In the genomic region with DNA sequence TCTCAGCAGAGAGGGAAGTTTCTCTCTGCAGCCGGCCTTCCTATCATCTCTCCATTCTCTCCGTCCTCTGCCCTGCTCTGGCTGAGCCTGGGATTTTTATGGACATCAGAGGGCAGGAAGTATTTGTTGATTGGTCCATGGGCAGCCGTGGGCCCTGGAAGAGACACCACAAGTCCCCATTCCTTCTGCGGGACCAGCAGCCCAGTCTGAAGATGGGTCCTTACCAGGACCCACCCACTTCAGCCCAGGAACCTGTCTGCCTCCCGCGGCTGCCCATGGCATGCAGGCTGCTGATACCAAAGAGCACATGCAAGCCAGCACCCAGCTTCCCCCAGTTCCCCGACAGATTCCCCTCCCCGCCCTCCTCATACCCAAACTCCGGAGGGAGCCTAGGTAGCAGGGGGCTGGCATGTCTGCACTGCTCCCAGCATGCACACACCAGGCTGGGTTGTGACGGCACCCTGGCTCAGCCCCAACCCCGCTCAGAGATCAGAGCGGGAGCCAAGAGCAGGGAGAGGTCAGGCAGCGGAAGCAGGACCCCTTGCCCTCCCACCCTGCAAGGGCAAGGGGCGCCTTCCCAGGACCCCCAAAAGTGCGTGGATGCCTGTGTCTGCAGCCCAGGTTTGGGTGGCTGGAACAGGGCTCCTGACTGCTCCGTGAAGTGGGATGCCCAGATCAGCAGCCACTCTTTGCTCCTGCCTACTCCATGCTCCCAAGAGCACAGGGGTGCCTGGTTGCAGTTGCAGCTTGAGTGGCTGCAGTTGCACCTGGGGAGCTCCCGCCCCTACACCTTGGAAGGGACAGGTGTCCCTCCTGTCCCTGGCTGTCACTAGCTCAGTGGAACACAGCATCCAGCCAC, we compare ENCODE assay signal across 22 cellular contexts.
DNase-seq lines count a peak whose midpoint lies in the region; ATAC-seq, FAIRE-seq and TF ChIP-seq lines count a peak whose summit lies in the region.
"Had no signal": no experiment of that assay in that cellular context is flagged by ENCODE, and none has a peak within 500 bp of the region (broad histone marks: within the 10 kb centered on the region; RNA-seq: fewer than 3 reads in every experiment).

No MANE protein-coding gene starts in this region.

- no peak overlapping the region for H3K4me3 ChIP-seq in right atrium auricular region
- no peak overlapping the region for H3K4me3 ChIP-seq in kidney (ENCODE audit: low read length in 2 of 2)
- H3K4me3 ChIP-seq in osteoblast (ENCODE audit: insufficient read depth, low read length), result no peak overlapping the region
- no peak overlapping the region for H3K4me3 ChIP-seq in Caco-2 (ENCODE audit: low read depth, low read length)
- no peak overlapping the region for H3K4me3 ChIP-seq in body of pancreas
- H3K4me3 ChIP-seq: BLaER1 treated with 17β-estradiol and CSF1 and Interleukin-3, amounts not matched to agents 10 nM and 100 nM; GM12878; SK-N-MC had no signal

- H3K4me1 ChIP-seq in right atrium auricular region, result no peaks in the 10 kb centered on the region
- no peaks in the 10 kb centered on the region for H3K4me1 ChIP-seq in kidney (ENCODE audit: control insufficient read depth in 1 of 2, insufficient read depth in 1 of 2, low read depth in 1 of 2, low read length in 2 of 2)
- no peaks in the 10 kb centered on the region for H3K4me1 ChIP-seq in osteoblast (ENCODE audit: insufficient read depth, low read length)
- no peaks in the 10 kb centered on the region for H3K4me1 ChIP-seq in Caco-2
- no peaks in the 10 kb centered on the region for H3K4me1 ChIP-seq in body of pancreas

- intact Hi-C loops in Right ventricle myocardium inferior (cut with DNase I) (no loop called here), kidney (cut with DNase I) (no loop called here), Caco-2 (cut with micrococcal nuclease; ENCODE audit: unreplicated experiment) (no loop called here), body of pancreas (cut with DNase I) (no loop called here)

- H3K36me3 ChIP-seq in right atrium auricular region, result no peaks in the 10 kb centered on the region
- no peaks in the 10 kb centered on the region for H3K36me3 ChIP-seq in kidney (ENCODE audit: control insufficient read depth in 1 of 2, insufficient read depth in 2 of 2, low read length in 2 of 2)
- H3K36me3 ChIP-seq in osteoblast (ENCODE audit: insufficient read depth, low read length), result no peaks in the 10 kb centered on the region
- no peaks in the 10 kb centered on the region for H3K36me3 ChIP-seq in Caco-2 (ENCODE audit: control insufficient read depth, insufficient read depth, low read length)
- H3K36me3 ChIP-seq in body of pancreas (replicated peaks in 1 of 2; ENCODE audit: insufficient read depth in 1 of 2, low read depth in 2 of 2), result no peaks in the 10 kb centered on the region
- H3K36me3 ChIP-seq: BLaER1 treated with 17β-estradiol and CSF1 and Interleukin-3, amounts not matched to agents 10 nM and 100 nM had no signal

- H3K9me3 ChIP-seq in right atrium auricular region (no peaks in the 10 kb centered on the region), kidney (ENCODE audit: control insufficient read depth in 1 of 2, low read length in 2 of 2) (no peaks in the 10 kb centered on the region), osteoblast (ENCODE audit: low read depth, low read length) (no peaks in the 10 kb centered on the region), Caco-2 (no peaks in the 10 kb centered on the region), body of pancreas (no peaks in the 10 kb centered on the region)
- H3K9me3 ChIP-seq: BLaER1 treated with 17β-estradiol and CSF1 and Interleukin-3, amounts not matched to agents 10 nM and 100 nM had no signal

- TF ChIP-seq CTCF in right atrium auricular region (IDR thresholded peaks at IDR 0.05) (no peak), kidney (IDR thresholded peaks at IDR 0.05; ENCODE audit: borderline replicate concordance, extremely low read depth, insufficient read depth) (no peak), osteoblast (IDR thresholded peaks at IDR 0.05; ENCODE audit: extremely low read depth, low read depth, low read length) (no peak), Caco-2 (IDR thresholded peaks at IDR 0.05; ENCODE audit: insufficient read depth in 1 of 2, low read depth in 1 of 2, low read length in 1 of 2, severe bottlenecking in 1 of 2, unreplicated experiment in 1 of 2) (no peak), body of pancreas (IDR thresholded peaks at IDR 0.05) (no peak)

- CTCF ChIA-PET in Caco-2 (lab: Charles Lee), result no interaction called here

- H3K27me3 ChIP-seq in right atrium auricular region (no peaks in the 10 kb centered on the region), osteoblast (ENCODE audit: insufficient read depth, low read length) (no peaks in the 10 kb centered on the region), Caco-2 (replicated peaks; ENCODE audit: control insufficient read depth, insufficient read depth, low read length) (no peaks in the 10 kb centered on the region), body of pancreas (no peaks in the 10 kb centered on the region)
- H3K27me3 ChIP-seq: BLaER1 treated with 17β-estradiol and CSF1 and Interleukin-3, amounts not matched to agents 10 nM and 100 nM had no signal

- H3K36me3 Mint-ChIP-seq in Caco-2 (ENCODE audit: insufficient read depth, unreplicated experiment), result no peaks in the 10 kb centered on the region
- H3K36me3 Mint-ChIP-seq: CD4-positive, alpha-beta memory T cell had no signal

- H3K27me3 Mint-ChIP-seq in Caco-2 (ENCODE audit: insufficient read depth, unreplicated experiment), result peaks cover 7% of the 10 kb centered on the region
- H3K27me3 Mint-ChIP-seq: CD4-positive, alpha-beta memory T cell had no signal

- DNase-seq in Right ventricle myocardium inferior (ENCODE audit: missing footprints) (peak; percentile 20), right atrium auricular region (ENCODE audit: low spot score) (no peak), kidney (peak; percentile 56), osteoblast (ENCODE audit: insufficient read length, low spot score, missing footprints) (peak; percentile 1), Caco-2 (no peak), body of pancreas (no peak)
- DNase-seq: 8988T; CD4-positive, alpha-beta memory T cell; DND-41; Kasumi-1; NCI-H1417; NCI-H187 treated with DMSO at 0.1 percent for 48 hours; NCI-H2107; NCI-H446 treated with DMSO at 0.1 percent for 48 hours; NCI-H526 treated with DMSO at 0.1 percent for 48 hours; OCI-M1; SHP77 had no signal

- H3K79me2 ChIP-seq in osteoblast (ENCODE audit: insufficient read depth, low read length), result no peaks in the 10 kb centered on the region

- FAIRE-seq in kidney (lab: Jason Lieb, UNC), result no peak
- FAIRE-seq: GM12878 had no signal

- H3K27ac ChIP-seq in right atrium auricular region (no peak overlapping the region), kidney (ENCODE audit: low read depth in 2 of 2, low read length in 2 of 2) (no peak overlapping the region), osteoblast (ENCODE audit: low read depth, low read length) (no peak overlapping the region), body of pancreas (no peak overlapping the region)
- H3K27ac ChIP-seq: BLaER1 treated with 17β-estradiol and CSF1 and Interleukin-3, amounts not matched to agents 10 nM and 100 nM; SK-N-MC had no signal

- ATAC-seq in Right ventricle myocardium inferior, result no peak
- no peak for ATAC-seq in body of pancreas
- ATAC-seq in HG02884 (IDR thresholded peaks at IDR 0.05; ENCODE audit: unreplicated experiment), result no peak
- ATAC-seq in HG03280 (IDR thresholded peaks at IDR 0.05; ENCODE audit: unreplicated experiment), result no peak
- ATAC-seq: GM12878 had no signal

- no peaks in the 10 kb centered on the region for H3K4me1 Mint-ChIP-seq in Caco-2 (ENCODE audit: low read depth, unreplicated experiment)
- H3K4me1 Mint-ChIP-seq: CD4-positive, alpha-beta memory T cell had no signal

- no peak overlapping the region for H3K4me2 ChIP-seq in osteoblast (ENCODE audit: insufficient read depth, low read length)
- H3K4me2 ChIP-seq: BLaER1 treated with 17β-estradiol and CSF1 and Interleukin-3, amounts not matched to agents 10 nM and 100 nM had no signal

- no peaks in the 10 kb centered on the region for H3K9me3 Mint-ChIP-seq in Caco-2 (ENCODE audit: unreplicated experiment)

- WGBS in body of pancreas, 2 donors, result 67 to 84% methylated on average over 9 to 14 of the region's 17 CpGs

- H2AFZ ChIP-seq in osteoblast (ENCODE audit: low read length), result no peak overlapping the region

- BruUV-seq in Caco-2 (replicated peaks; lab: Mats Ljungman, UMichigan), result no TSS peak

- POLR2A ChIA-PET in Caco-2 (lab: Charles Lee), result no interaction called here

- TF ChIP-seq POLR2A in body of pancreas (IDR thresholded peaks at IDR 0.05), result no peak

- no peak overlapping the region for H3K4me3 Mint-ChIP-seq in Caco-2 (ENCODE audit: unreplicated experiment)
- H3K4me3 Mint-ChIP-seq: CD4-positive, alpha-beta memory T cell had no signal

- no peak overlapping the region for H3K27ac Mint-ChIP-seq in Caco-2 (ENCODE audit: unreplicated experiment)
- H3K27ac Mint-ChIP-seq: CD4-positive, alpha-beta memory T cell had no signal

- no peaks in the 10 kb centered on the region for H4K20me1 ChIP-seq in osteoblast (ENCODE audit: insufficient read depth, low read length)
- H4K20me1 ChIP-seq: BLaER1 treated with 17β-estradiol and CSF1 and Interleukin-3, amounts not matched to agents 10 nM and 100 nM had no signal

- H3K9ac ChIP-seq in kidney (ENCODE audit: low read length in 2 of 2), result no peak overlapping the region
- H3K9ac ChIP-seq: BLaER1 treated with 17β-estradiol and CSF1 and Interleukin-3, amounts not matched to agents 10 nM and 100 nM had no signal

Comparison
In these comparisons a context has a peak if more than half of its experiments do, and no peak if none do; other contexts are left out.
1. DNase-seq: peak in Right ventricle myocardium inferior (single experiment), kidney (single experiment) and osteoblast (single experiment); none in right atrium auricular region (single experiment), Caco-2 (0 of 2) and body of pancreas (0 of 4).